In genomic region chr19:14030997-14031718, GRCh38 we compare ENCODE assay signal across 9 cellular contexts. TPM values are rescaled to one million over a fixed set of nuclear protein-coding genes. Genes with fewer than 3 reads are reported as not detected.
DNase-seq lines count a peak whose midpoint lies in the region; ATAC-seq and TF ChIP-seq lines count a peak whose summit lies in the region.
"Had no signal": no experiment of that assay in that cellular context is flagged by ENCODE, and none has a peak within 500 bp of the region (broad histone marks: within the 10 kb centered on the region; RNA-seq: fewer than 3 reads in every experiment).

No MANE protein-coding gene starts in this region.

- peaks cover 15% of the 10 kb centered on the region for H3K27me3 ChIP-seq in H7 (ENCODE audit: control insufficient read depth, insufficient read depth, low read length)

- peak overlapping the region; percentile 97 for H3K4me3 Mint-ChIP-seq in T-helper 17 cell

- no peak for DNase-seq in H7
- DNase-seq in T-helper 17 cell, result peak in 1 of 3 donors; percentile 75
- no peak for DNase-seq in fibroblast of pulmonary artery (ENCODE audit: low read depth)
- DNase-seq in skeletal muscle cell (ENCODE audit: low read depth), result no peak
- no peak for DNase-seq in NCI-H2196 (lab: John Stamatoyannopoulos, UW; ENCODE audit: unreplicated experiment)
- DNase-seq in COLO829 (ENCODE audit: low spot score), result no peak
- DNase-seq in NCI-H69 (lab: John Stamatoyannopoulos, UW), result no peak

- peak overlapping the region; percentile 85 for H3K4me3 ChIP-seq in H7 (ENCODE audit: insufficient read depth, low read depth, low read length)
- peak overlapping the region; percentile 68 for H3K4me3 ChIP-seq in fibroblast of pulmonary artery (replicated peaks; ENCODE audit: low read depth, low read length)
- peak overlapping the region; percentile 68 for H3K4me3 ChIP-seq in skeletal muscle cell (ENCODE audit: low read depth, low read length)

- ATAC-seq in T-helper 17 cell, result no peak
- ATAC-seq in GM18907 (IDR thresholded peaks at IDR 0.05; ENCODE audit: unreplicated experiment), result no peak

- no peaks in the 10 kb centered on the region for H3K36me3 Mint-ChIP-seq in T-helper 17 cell (ENCODE audit: low read depth)

- H3K4me1 Mint-ChIP-seq in T-helper 17 cell, result peaks cover 32% of the 10 kb centered on the region

- no peak for TF ChIP-seq CTCF in fibroblast of pulmonary artery (IDR thresholded peaks at IDR 0.05; ENCODE audit: low read length, missing control alignments)

- peak overlapping the region; percentile 98 for H3K27ac Mint-ChIP-seq in T-helper 17 cell

- H3K36me3 ChIP-seq in H7 (replicated peaks; ENCODE audit: control insufficient read depth, insufficient read depth, low read length), result no peaks in the 10 kb centered on the region

- no peaks in the 10 kb centered on the region for H3K27me3 Mint-ChIP-seq in T-helper 17 cell

- H3K9me3 ChIP-seq in T-helper 17 cell (ENCODE audit: control insufficient read depth, low read length, poor library complexity, severe bottlenecking), result no peaks in the 10 kb centered on the region

RNA-seq across cellular contexts. Expression of gene IL27RA, which starts 0.4 kb away (rescaled TPM):
- 8.8 and 10.1 TPM in 2 replicates for total RNA-seq in H7 (2014; rRNA removed; shearing (Covaris generic))
- 10 to 100 TPM; 39.6 to 51.6 TPM for total RNA-seq in T-helper 17 cell

RNA-seq across cellular contexts. Expression of gene RLN3, which starts 3.2 kb away (rescaled TPM):
- total RNA-seq in H7 (2014; rRNA removed; shearing (Covaris generic)), result not detected in 2 replicates
- not detected for total RNA-seq in T-helper 17 cell
- total RNA-seq: HT1080 had no signal

RNA-seq across cellular contexts. Expression of gene RFX1, which starts 25.0 kb away (rescaled TPM):
- 6.4 and 6.9 TPM in 2 replicates for total RNA-seq in H7 (2014; rRNA removed; shearing (Covaris generic))
- 10 to 100 TPM; 23.3 to 24.7 TPM for total RNA-seq in T-helper 17 cell

RNA-seq across cellular contexts. Expression of gene PALM3, which starts 30.7 kb away (rescaled TPM):
- 8.1 and 9.4 TPM in 2 replicates for total RNA-seq in H7 (2014; rRNA removed; shearing (Covaris generic))
- total RNA-seq in T-helper 17 cell, result not detected

RNA-seq across cellular contexts. Expression of gene MISP3, which starts 41.4 kb away (rescaled TPM):
- 0.52 and 0.92 TPM in 2 replicates for total RNA-seq in H7 (2014; rRNA removed; shearing (Covaris generic))
- total RNA-seq in T-helper 17 cell, result 1 to 10 TPM in 1 of 2 donors, under 1 TPM in 1; 0.65 to 1.3 TPM
